ENCODE assay signal across 1 cellular context in the genomic region with DNA sequence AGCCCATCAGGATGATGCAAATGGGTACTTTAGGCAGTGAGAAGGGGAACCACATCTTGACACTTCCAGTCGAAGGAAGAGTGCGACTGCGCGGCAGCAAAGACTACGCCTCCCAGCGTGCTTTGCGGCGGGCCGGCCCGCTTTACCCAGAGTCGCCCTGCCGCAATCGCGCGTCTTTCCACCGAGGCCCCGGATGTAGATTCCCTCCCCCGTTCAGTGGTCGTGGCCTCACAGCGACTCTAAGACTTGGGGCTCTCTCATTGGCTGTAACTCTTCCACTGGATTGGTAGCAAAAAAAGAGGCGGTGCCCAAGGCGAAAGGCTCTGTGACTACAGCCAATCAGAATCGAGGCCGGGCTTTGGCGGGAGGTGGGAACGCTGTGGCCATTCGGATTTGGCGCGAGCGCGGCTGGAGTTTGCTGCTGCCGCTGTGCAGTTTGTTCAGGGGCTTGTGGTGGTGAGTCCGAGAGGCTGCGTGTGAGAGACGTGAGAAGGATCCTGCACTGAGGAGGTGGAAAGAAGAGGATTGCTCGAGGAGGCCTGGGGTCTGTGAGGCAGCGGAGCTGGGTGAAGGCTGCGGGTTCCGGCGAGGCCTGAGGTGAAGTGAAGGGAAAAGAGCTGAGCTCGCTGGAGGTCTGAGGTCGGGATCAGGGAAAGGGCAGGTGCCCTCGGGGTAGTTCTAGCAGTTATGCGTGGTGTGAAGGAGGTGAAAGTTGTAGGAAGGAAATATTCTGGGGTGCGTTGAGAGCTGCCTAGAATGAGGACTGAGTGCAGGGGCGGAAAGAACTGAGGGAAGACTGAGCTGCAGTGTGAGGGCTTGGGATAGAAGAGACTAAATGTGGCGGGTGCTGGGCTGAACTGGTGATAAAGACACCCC.
TF ChIP-seq lines count a peak whose summit lies in the region.

Gene CDC6 (plus strand): TSS at position 386 of the 876 bp plus-strand sequence. CDS start 1,542 bp downstream, outside the sequence.

TF ChIP-seq in HEK293, 187 proteins besides CTCF, POLR2A, EP300 and RAD21 (continued from another document and continues in another):
- TF ChIP-seq ZBTB1 (tag by site-specific recombination; IDR thresholded peaks at IDR 0.05) (no peak), HOXA7 (CRISPR knock-in tag; IDR thresholded peaks at IDR 0.05; ENCODE audit: borderline replicate concordance) (no peak), ZNF416 (tag by site-specific recombination; IDR thresholded peaks at IDR 0.05) (no peak), ZNF114 (tag by site-specific recombination; IDR thresholded peaks at IDR 0.05) (no peak), ZNF473 (tag by site-specific recombination; IDR thresholded peaks at IDR 0.05) (no peak), ZNF529 (tag by site-specific recombination; IDR thresholded peaks at IDR 0.05; ENCODE audit: insufficient replicate concordance) (no peak), ZNF677 (tag by site-specific recombination; IDR thresholded peaks at IDR 0.05) (no peak), ZFHX2 (tag by site-specific recombination; conservative IDR thresholded peaks at IDR 0.05) (0 out of 2 replicates have a peak, but pooled peaks have one; percentile 26), KLF1 (tag by site-specific recombination; IDR thresholded peaks at IDR 0.05) (no peak; the same call in 1 of the 2 replicates), KLF10 (tag by site-specific recombination; IDR thresholded peaks at IDR 0.05) (peak; percentile 58; the same call in 1 of the 2 replicates), ZNF510 (tag by site-specific recombination; IDR thresholded peaks at IDR 0.05; ENCODE audit: insufficient replicate concordance) (no peak), ZNF792 (tag by site-specific recombination; IDR thresholded peaks at IDR 0.05) (no peak), ZSCAN16 (tag by site-specific recombination; IDR thresholded peaks at IDR 0.05) (no peak; the same call in none of the 2 replicates), ZNF544 (tag by site-specific recombination; IDR thresholded peaks at IDR 0.05) (no peak), PRDM2 (tag by site-specific recombination; IDR thresholded peaks at IDR 0.05; ENCODE audit: borderline replicate concordance) (no peak), SETDB1 (IDR thresholded peaks at IDR 0.05; ENCODE audit: insufficient read length, low read length) (no peak), ZNF214 (tag by site-specific recombination; IDR thresholded peaks at IDR 0.05; ENCODE audit: borderline replicate concordance) (no peak), ZNF350 (tag by site-specific recombination; IDR thresholded peaks at IDR 0.05) (no peak), HOXC10 (CRISPR knock-in tag; IDR thresholded peaks at IDR 0.05) (0 out of 2 replicates have a peak, but pooled peaks have one; percentile 59), REST (tag by site-specific recombination; IDR thresholded peaks at IDR 0.05) (peak; percentile 65), ZNF639 (tag by site-specific recombination; IDR thresholded peaks at IDR 0.05) (peak; percentile 90), MYNN (tag by site-specific recombination; IDR thresholded peaks at IDR 0.05; ENCODE audit: borderline replicate concordance) (0 out of 2 replicates have a peak, but pooled peaks have one; percentile 23), ZNF16 (tag by site-specific recombination; IDR thresholded peaks at IDR 0.05; ENCODE audit: low read depth) (no peak), ZBTB8A (tag by site-specific recombination; IDR thresholded peaks at IDR 0.05) (no peak), MEIS1 (CRISPR knock-in tag; IDR thresholded peaks at IDR 0.05; ENCODE audit: borderline replicate concordance) (no peak), ZNF23 (tag by site-specific recombination; IDR thresholded peaks at IDR 0.05; ENCODE audit: borderline replicate concordance) (no peak), ZNF596 (tag by site-specific recombination; IDR thresholded peaks at IDR 0.05) (no peak), ZNF777 (tag by site-specific recombination; IDR thresholded peaks at IDR 0.05; ENCODE audit: borderline replicate concordance) (no peak), ZNF658 (tag by site-specific recombination; IDR thresholded peaks at IDR 0.05) (no peak), ZNF785 (tag by site-specific recombination; IDR thresholded peaks at IDR 0.05) (no peak)
- TF ChIP-seq, protein P1, sequence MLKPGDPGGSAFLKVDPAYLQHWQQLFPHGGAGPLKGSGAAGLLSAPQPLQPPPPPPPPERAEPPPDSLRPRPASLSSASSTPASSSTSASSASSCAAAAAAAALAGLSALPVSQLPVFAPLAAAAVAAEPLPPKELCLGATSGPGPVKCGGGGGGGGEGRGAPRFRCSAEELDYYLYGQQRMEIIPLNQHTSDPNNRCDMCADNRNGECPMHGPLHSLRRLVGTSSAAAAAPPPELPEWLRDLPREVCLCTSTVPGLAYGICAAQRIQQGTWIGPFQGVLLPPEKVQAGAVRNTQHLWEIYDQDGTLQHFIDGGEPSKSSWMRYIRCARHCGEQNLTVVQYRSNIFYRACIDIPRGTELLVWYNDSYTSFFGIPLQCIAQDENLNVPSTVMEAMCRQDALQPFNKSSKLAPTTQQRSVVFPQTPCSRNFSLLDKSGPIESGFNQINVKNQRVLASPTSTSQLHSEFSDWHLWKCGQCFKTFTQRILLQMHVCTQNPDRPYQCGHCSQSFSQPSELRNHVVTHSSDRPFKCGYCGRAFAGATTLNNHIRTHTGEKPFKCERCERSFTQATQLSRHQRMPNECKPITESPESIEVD (tag by site-specific recombination; IDR thresholded peaks at IDR 0.05) = no peak
- TF ChIP-seq, protein P2, sequence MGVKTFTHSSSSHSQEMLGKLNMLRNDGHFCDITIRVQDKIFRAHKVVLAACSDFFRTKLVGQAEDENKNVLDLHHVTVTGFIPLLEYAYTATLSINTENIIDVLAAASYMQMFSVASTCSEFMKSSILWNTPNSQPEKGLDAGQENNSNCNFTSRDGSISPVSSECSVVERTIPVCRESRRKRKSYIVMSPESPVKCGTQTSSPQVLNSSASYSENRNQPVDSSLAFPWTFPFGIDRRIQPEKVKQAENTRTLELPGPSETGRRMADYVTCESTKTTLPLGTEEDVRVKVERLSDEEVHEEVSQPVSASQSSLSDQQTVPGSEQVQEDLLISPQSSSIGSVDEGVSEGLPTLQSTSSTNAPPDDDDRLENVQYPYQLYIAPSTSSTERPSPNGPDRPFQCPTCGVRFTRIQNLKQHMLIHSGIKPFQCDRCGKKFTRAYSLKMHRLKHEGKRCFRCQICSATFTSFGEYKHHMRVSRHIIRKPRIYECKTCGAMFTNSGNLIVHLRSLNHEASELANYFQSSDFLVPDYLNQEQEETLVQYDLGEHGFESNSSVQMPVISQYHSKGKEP (tag by site-specific recombination; IDR thresholded peaks at IDR 0.05) = no peak
- TF ChIP-seq, protein P3, sequence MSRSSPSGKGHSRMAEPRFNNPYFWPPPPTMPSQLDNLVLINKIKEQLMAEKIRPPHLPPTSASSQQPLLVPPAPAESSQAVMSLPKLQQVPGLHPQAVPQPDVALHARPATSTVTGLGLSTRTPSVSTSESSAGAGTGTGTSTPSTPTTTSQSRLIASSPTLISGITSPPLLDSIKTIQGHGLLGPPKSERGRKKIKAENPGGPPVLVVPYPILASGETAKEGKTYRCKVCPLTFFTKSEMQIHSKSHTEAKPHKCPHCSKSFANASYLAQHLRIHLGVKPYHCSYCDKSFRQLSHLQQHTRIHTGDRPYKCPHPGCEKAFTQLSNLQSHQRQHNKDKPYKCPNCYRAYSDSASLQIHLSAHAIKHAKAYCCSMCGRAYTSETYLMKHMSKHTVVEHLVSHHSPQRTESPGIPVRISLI (tag by site-specific recombination; IDR thresholded peaks at IDR 0.05) = no peak
- TF ChIP-seq, protein P4, sequence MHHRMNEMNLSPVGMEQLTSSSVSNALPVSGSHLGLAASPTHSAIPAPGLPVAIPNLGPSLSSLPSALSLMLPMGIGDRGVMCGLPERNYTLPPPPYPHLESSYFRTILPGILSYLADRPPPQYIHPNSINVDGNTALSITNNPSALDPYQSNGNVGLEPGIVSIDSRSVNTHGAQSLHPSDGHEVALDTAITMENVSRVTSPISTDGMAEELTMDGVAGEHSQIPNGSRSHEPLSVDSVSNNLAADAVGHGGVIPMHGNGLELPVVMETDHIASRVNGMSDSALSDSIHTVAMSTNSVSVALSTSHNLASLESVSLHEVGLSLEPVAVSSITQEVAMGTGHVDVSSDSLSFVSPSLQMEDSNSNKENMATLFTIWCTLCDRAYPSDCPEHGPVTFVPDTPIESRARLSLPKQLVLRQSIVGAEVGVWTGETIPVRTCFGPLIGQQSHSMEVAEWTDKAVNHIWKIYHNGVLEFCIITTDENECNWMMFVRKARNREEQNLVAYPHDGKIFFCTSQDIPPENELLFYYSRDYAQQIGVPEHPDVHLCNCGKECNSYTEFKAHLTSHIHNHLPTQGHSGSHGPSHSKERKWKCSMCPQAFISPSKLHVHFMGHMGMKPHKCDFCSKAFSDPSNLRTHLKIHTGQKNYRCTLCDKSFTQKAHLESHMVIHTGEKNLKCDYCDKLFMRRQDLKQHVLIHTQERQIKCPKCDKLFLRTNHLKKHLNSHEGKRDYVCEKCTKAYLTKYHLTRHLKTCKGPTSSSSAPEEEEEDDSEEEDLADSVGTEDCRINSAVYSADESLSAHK (tag by site-specific recombination; IDR thresholded peaks at IDR 0.05) = 0 out of 2 replicates have a peak, but pooled peaks have one; percentile 47
- TF ChIP-seq, protein P5, sequence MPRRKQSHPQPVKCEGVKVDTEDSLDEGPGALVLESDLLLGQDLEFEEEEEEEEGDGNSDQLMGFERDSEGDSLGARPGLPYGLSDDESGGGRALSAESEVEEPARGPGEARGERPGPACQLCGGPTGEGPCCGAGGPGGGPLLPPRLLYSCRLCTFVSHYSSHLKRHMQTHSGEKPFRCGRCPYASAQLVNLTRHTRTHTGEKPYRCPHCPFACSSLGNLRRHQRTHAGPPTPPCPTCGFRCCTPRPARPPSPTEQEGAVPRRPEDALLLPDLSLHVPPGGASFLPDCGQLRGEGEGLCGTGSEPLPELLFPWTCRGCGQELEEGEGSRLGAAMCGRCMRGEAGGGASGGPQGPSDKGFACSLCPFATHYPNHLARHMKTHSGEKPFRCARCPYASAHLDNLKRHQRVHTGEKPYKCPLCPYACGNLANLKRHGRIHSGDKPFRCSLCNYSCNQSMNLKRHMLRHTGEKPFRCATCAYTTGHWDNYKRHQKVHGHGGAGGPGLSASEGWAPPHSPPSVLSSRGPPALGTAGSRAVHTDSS (tag by site-specific recombination; IDR thresholded peaks at IDR 0.05) = no peak
